27 cellular contexts compared by ENCODE assay signal in the genomic region with DNA sequence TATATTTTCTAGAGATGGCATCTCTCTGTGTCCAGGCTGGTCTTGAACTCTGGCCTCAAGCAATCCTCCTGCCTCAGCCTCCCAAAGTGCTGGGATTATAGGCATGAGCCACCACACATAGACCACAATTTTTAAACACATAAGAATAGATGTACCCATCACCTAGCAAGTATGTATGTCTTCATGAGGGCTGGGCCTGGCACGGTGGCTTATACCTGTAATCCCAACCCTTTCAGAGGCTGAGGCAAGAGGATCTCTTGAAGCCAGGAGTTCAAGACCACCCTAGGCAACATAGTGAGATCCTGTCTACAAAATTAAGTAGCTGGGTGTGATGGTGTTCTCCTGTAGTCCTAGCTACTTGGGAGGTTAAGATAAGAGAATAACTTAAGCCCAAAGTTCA.
"Had no signal": no experiment of that assay in that cellular context is flagged by ENCODE, and none has a peak within 500 bp of the region (broad histone marks: within the 10 kb centered on the region; RNA-seq: fewer than 3 reads in every experiment).

No MANE protein-coding gene starts in this region.

- H3K4me1 Mint-ChIP-seq: naive thymus-derived CD8-positive, alpha-beta T cell; stimulated activated naive CD8-positive, alpha-beta T cell treated with anti-CD3 and anti-CD28 coated beads, Interleukin-15, amount 100 ng/mL, for 72 hours had no signal

- H3K27me3 Mint-ChIP-seq: dendritic cell treated with granulocyte-macrophage colony-stimulating factor and Interleukin-4, amounts not matched to agents 40 ng/mL and 50 ng/mL, for 4 days; naive thymus-derived CD8-positive, alpha-beta T cell; stimulated activated naive CD8-positive, alpha-beta T cell treated with anti-CD3 and anti-CD28 coated beads, Interleukin-15, amount 100 ng/mL, for 72 hours had no signal

- H3K4me3 Mint-ChIP-seq: dendritic cell treated with granulocyte-macrophage colony-stimulating factor and Interleukin-4, amounts not matched to agents 40 ng/mL and 50 ng/mL, for 4 days; naive thymus-derived CD8-positive, alpha-beta T cell; nephron progenitor cell; stimulated activated naive CD8-positive, alpha-beta T cell treated with anti-CD3 and anti-CD28 coated beads, Interleukin-15, amount 100 ng/mL, for 72 hours had no signal

- H3K4me3 ChIP-seq: colonic mucosa, esophagus squamous epithelium, heart right ventricle, left lung, ovary, psoas muscle, skin epidermis, spleen, suprapubic skin, transverse colon, upper lobe of right lung, uterus had no signal

- H3K9me3 ChIP-seq: colonic mucosa, esophagus squamous epithelium, heart right ventricle, left lung, psoas muscle, spleen, suprapubic skin, transverse colon, upper lobe of right lung, uterus had no signal

- H3K36me3 ChIP-seq: ovary, uterus had no signal

- H3K27ac ChIP-seq: colonic mucosa, esophagus squamous epithelium, heart right ventricle, left lung, ovary, psoas muscle, skin epidermis, spleen, suprapubic skin, transverse colon, upper lobe of right lung, uterus had no signal

- H3K27me3 ChIP-seq: colonic mucosa, esophagus squamous epithelium, heart right ventricle, left lung, ovary, spleen, suprapubic skin, transverse colon, upper lobe of right lung, uterus had no signal

- DNase-seq: colonic mucosa; effector memory CD4-positive, alpha-beta T cell; erythroblast; esophagus squamous epithelium; foreskin melanocyte; glutamatergic neuron; heart right ventricle; hippocampal formation; left cardiac atrium; left lung; mesendoderm; naive thymus-derived CD8-positive, alpha-beta T cell; nephron progenitor cell; nucleus accumbens; ovary; psoas muscle; right cardiac atrium; spleen; stimulated activated CD4-positive, alpha-beta T cell treated with anti-CD3 and anti-CD28 coated beads, Interleukin-4, amount 100 ng/mL, for 4 hours; stimulated activated naive CD4-positive, alpha-beta T cell; stimulated activated naive CD8-positive, alpha-beta T cell treated with anti-CD3 and anti-CD28 coated beads, Interleukin-15, amount 100 ng/mL, for 72 hours; transverse colon; upper lobe of right lung; uterus had no signal

- H3K9me3 Mint-ChIP-seq: dendritic cell treated with granulocyte-macrophage colony-stimulating factor and Interleukin-4, amounts not matched to agents 40 ng/mL and 50 ng/mL, for 4 days; naive thymus-derived CD8-positive, alpha-beta T cell; stimulated activated naive CD8-positive, alpha-beta T cell treated with anti-CD3 and anti-CD28 coated beads, Interleukin-15, amount 100 ng/mL, for 72 hours had no signal

- H3K4me1 ChIP-seq: colonic mucosa, esophagus squamous epithelium, heart right ventricle, left lung, psoas muscle, spleen, suprapubic skin, transverse colon, upper lobe of right lung, uterus had no signal

- H3K27ac Mint-ChIP-seq: dendritic cell treated with granulocyte-macrophage colony-stimulating factor and Interleukin-4, amounts not matched to agents 40 ng/mL and 50 ng/mL, for 4 days; naive thymus-derived CD8-positive, alpha-beta T cell had no signal

- ATAC-seq: left cardiac atrium; left lung; naive thymus-derived CD8-positive, alpha-beta T cell; psoas muscle; stimulated activated naive CD8-positive, alpha-beta T cell treated with anti-CD3 and anti-CD28 coated beads, Interleukin-15, amount 100 ng/mL, for 72 hours; upper lobe of right lung had no signal
